26 cellular contexts compared by ENCODE assay signal in the genomic region with DNA sequence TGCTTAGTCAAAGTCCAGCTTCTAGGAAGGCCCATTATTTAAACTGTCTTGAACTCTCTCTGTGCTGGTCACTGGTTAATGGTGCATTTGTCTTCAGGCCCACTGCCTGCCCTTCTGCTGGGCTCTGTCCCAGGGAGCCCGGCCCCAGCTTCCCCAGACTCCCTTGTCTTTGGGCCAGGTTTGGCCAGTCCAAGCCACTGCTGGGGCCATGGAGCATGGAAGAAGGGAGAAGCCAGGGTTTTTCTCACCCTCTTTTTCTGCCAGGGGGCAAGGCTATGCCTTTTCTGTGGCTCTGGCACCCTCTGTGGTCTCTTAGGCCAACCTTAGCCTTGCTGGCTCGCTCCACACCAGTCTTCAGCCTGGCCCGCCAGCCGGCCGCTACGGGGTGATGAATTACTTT.
"Had no signal": no experiment of that assay in that cellular context is flagged by ENCODE, and none has a peak within 500 bp of the region (broad histone marks: within the 10 kb centered on the region; RNA-seq: fewer than 3 reads in every experiment).

No MANE protein-coding gene starts in this region.

- H3K27ac Mint-ChIP-seq: activated CD4-positive, alpha-beta T cell treated with anti-CD3 and anti-CD28 coated beads, Interleukin-2, amount 10 ng/mL, durations not matched to agents 24 days and 14 days; activated CD8-positive, alpha-beta T cell treated with anti-CD3 and anti-CD28 coated beads, Interleukin-2, amount 10 ng/mL, durations not matched to agents 7 days and 5 days; activated naive CD4-positive, alpha-beta T cell treated with anti-CD3 and anti-CD28 coated beads for 36 hours; activated naive CD4-positive, alpha-beta T cell treated with anti-CD3 and anti-CD28 coated beads, Interleukin-2, amount 50 U/mL, for 72 hours; activated T-cell treated with anti-CD3 and anti-CD28 coated beads, Interleukin-2, amount 50 U/mL, for 24 hours; brain had no signal

- DNase-seq: activated CD4-positive, alpha-beta T cell treated with anti-CD3 and anti-CD28 coated beads, Interleukin-2, amount 10 ng/mL, durations not matched to agents 24 days and 14 days; activated CD4-positive, alpha-beta T cell treated with anti-CD3 and anti-CD28 coated beads, Interleukin-2, amount 50 U/mL, for 4 hours; activated CD4-positive, CD25-positive, alpha-beta regulatory T cell; activated CD8-positive, alpha-beta T cell treated with anti-CD3 and anti-CD28 coated beads, Interleukin-2, amount 10 ng/mL, durations not matched to agents 7 days and 5 days; activated gamma-delta T cell treated with Interleukin-2 at 50 U/mL for 16 hours; activated naive CD4-positive, alpha-beta T cell treated with anti-CD3 and anti-CD28 coated beads for 36 hours; activated T-cell treated with anti-CD3 and anti-CD28 coated beads, Interleukin-2, amount 50 U/mL, for 24 hours; adrenal gland; Kasumi-1; KG1; MG63; NCI-H1048; NCI-H1105 treated with DMSO at 0.1 percent for 48 hours; NCI-H1436; NCI-H1694; NCI-H2029; NCI-H345; NCI-H524 treated with DMSO at 0.1 percent for 48 hours; SHP77; SJCRH30; T1000; WERI-Rb-1 had no signal

- H3K4me1 Mint-ChIP-seq: activated CD4-positive, alpha-beta T cell treated with anti-CD3 and anti-CD28 coated beads, Interleukin-2, amount 10 ng/mL, durations not matched to agents 24 days and 14 days had no signal

- H3K9me3 Mint-ChIP-seq: activated CD4-positive, alpha-beta T cell treated with anti-CD3 and anti-CD28 coated beads, Interleukin-2, amount 10 ng/mL, durations not matched to agents 24 days and 14 days; activated naive CD4-positive, alpha-beta T cell treated with anti-CD3 and anti-CD28 coated beads, Interleukin-2, amount 50 U/mL, for 72 hours; activated T-cell treated with anti-CD3 and anti-CD28 coated beads, Interleukin-2, amount 50 U/mL, for 24 hours had no signal

- H3K27ac ChIP-seq: adrenal gland, SJCRH30, SK-N-MC, WERI-Rb-1 had no signal

- H3K4me3 Mint-ChIP-seq: activated CD4-positive, alpha-beta T cell treated with anti-CD3 and anti-CD28 coated beads, Interleukin-2, amount 10 ng/mL, durations not matched to agents 24 days and 14 days; activated CD8-positive, alpha-beta T cell treated with anti-CD3 and anti-CD28 coated beads, Interleukin-2, amount 10 ng/mL, durations not matched to agents 7 days and 5 days; activated naive CD4-positive, alpha-beta T cell treated with anti-CD3 and anti-CD28 coated beads for 36 hours; activated T-cell treated with anti-CD3 and anti-CD28 coated beads, Interleukin-2, amount 50 U/mL, for 24 hours; brain had no signal

- ATAC-seq: activated CD8-positive, alpha-beta T cell treated with anti-CD3 and anti-CD28 coated beads, Interleukin-2, amount 10 ng/mL, durations not matched to agents 7 days and 5 days; activated naive CD4-positive, alpha-beta T cell treated with anti-CD3 and anti-CD28 coated beads, Interleukin-2, amount 50 U/mL, for 72 hours; Panc1 had no signal
